In the genomic region with DNA sequence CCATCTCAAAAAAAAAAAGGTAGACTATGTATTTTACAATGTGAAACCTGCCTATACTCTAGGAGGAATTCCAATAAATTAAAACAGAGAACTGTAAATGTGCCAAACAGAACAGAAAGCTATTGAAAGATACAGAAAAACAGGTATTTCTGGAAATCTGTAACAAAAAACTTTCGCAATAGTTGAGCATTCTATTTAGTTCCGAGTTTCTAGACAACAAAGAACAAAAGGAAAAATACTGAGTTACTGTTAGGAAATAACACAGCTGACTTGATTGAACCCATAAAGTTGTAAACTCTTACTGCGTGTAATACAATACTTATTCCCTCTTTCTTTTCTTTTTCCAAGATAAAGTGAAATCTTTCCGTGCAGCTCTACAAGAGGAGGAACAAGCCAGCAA, we compare ENCODE assay signal across 16 cellular contexts. TPM values are rescaled to one million over a fixed set of nuclear protein-coding genes. Genes with fewer than 3 reads are reported as not detected.
DNase-seq lines count a peak whose midpoint lies in the region; ATAC-seq, FAIRE-seq and TF ChIP-seq lines count a peak whose summit lies in the region.
"Had no signal": no experiment of that assay in that cellular context is flagged by ENCODE, and none has a peak within 500 bp of the region (broad histone marks: within the 10 kb centered on the region; RNA-seq: fewer than 3 reads in every experiment).

No MANE protein-coding gene starts in this region.

- H3K27ac ChIP-seq in astrocyte (ENCODE audit: low read depth, low read length) (no peak overlapping the region), aorta (ENCODE audit: low read depth in 1 of 2, low read length in 2 of 2) (no peak overlapping the region), right atrium auricular region (no peak overlapping the region)
- H3K27ac ChIP-seq: neutrophil had no signal

- H3K4me1 ChIP-seq in astrocyte (ENCODE audit: insufficient read depth, low read length) (peaks cover 8% of the 10 kb centered on the region), aorta (ENCODE audit: control insufficient read depth in 1 of 2, insufficient read depth in 2 of 2, low read length in 2 of 2) (no peaks in the 10 kb centered on the region), right atrium auricular region (peaks cover 0 to 15% of the 10 kb centered on the region in 2 donors)

- no peak overlapping the region for H2AFZ ChIP-seq in astrocyte (ENCODE audit: low read depth, low read length)

- H3K9ac ChIP-seq in astrocyte (ENCODE audit: low read length) = no peak overlapping the region

- intact Hi-C loops in natural killer cell (cut with micrococcal nuclease) (no loop called here), aorta (cut with DNase I) (no loop called here)

- H3K27me3 ChIP-seq in astrocyte (ENCODE audit: insufficient read depth, low read length) (no peaks in the 10 kb centered on the region), aorta (ENCODE audit: control insufficient read depth in 1 of 2, insufficient read depth in 2 of 2, low read length in 1 of 2) (no peaks in the 10 kb centered on the region), right atrium auricular region (no peaks in the 10 kb centered on the region)
- H3K27me3 ChIP-seq: dorsolateral prefrontal cortex, neutrophil, tibial nerve had no signal

- H3K36me3 ChIP-seq in astrocyte (ENCODE audit: insufficient read depth, low read length) (peaks cover 51% of the 10 kb centered on the region), aorta (ENCODE audit: control insufficient read depth in 1 of 2, insufficient read depth in 2 of 2, low read length in 1 of 2) (peaks cover 3 to 7% of the 10 kb centered on the region in 2 donors), right atrium auricular region (peaks cover 51% of the 10 kb centered on the region)

- H4K20me1 ChIP-seq in astrocyte (ENCODE audit: insufficient read depth, low read length) = no peaks in the 10 kb centered on the region

- no peaks in the 10 kb centered on the region for H3K4me1 Mint-ChIP-seq in natural killer cell
- H3K4me1 Mint-ChIP-seq in natural killer cell treated with Interleukin-12 subunit alpha and Interleukin-12 subunit beta and Interleukin-15 and Interleukin-18, amount 100 ng/mL, for 72 hours (ENCODE audit: low read depth in 2 of 2) = no peaks in the 10 kb centered on the region
- peaks cover 6% of the 10 kb centered on the region for H3K4me1 Mint-ChIP-seq in astrocyte (ENCODE audit: low read depth, unreplicated experiment)

- peaks cover 4% of the 10 kb centered on the region for H3K36me3 Mint-ChIP-seq in natural killer cell
- H3K36me3 Mint-ChIP-seq in natural killer cell treated with Interleukin-12 subunit alpha and Interleukin-12 subunit beta and Interleukin-15 and Interleukin-18, amount 100 ng/mL, for 72 hours = peaks cover 14% of the 10 kb centered on the region
- peaks cover 10% of the 10 kb centered on the region for H3K36me3 Mint-ChIP-seq in astrocyte (ENCODE audit: low read depth, unreplicated experiment)

- no peaks in the 10 kb centered on the region for H3K9me3 Mint-ChIP-seq in natural killer cell
- no peaks in the 10 kb centered on the region for H3K9me3 Mint-ChIP-seq in natural killer cell treated with Interleukin-12 subunit alpha and Interleukin-12 subunit beta and Interleukin-15 and Interleukin-18, amount 100 ng/mL, for 72 hours
- no peaks in the 10 kb centered on the region for H3K9me3 Mint-ChIP-seq in astrocyte (ENCODE audit: unreplicated experiment)
- H3K9me3 Mint-ChIP-seq: activated T-cell treated with anti-CD3 and anti-CD28 coated beads, Interleukin-2, amount 50 U/mL, for 4 hours had no signal

- H3K4me3 Mint-ChIP-seq in natural killer cell = no peak overlapping the region
- no peak overlapping the region for H3K4me3 Mint-ChIP-seq in natural killer cell treated with Interleukin-12 subunit alpha and Interleukin-12 subunit beta and Interleukin-15 and Interleukin-18, amount 100 ng/mL, for 72 hours
- H3K4me3 Mint-ChIP-seq in astrocyte (ENCODE audit: unreplicated experiment) = no peak overlapping the region
- H3K4me3 Mint-ChIP-seq: activated T-cell treated with anti-CD3 and anti-CD28 coated beads, Interleukin-2, amount 50 U/mL, for 4 hours had no signal

- WGBS in aorta, 2 donors = 86 to 88% methylated on average over 4 of the region's 4 CpGs

- ATAC-seq in natural killer cell (no peak), aorta (ENCODE audit: low FRiP score) (no peak), HG03378 (IDR thresholded peaks at IDR 0.05; ENCODE audit: unreplicated experiment) (no peak)
- ATAC-seq in natural killer cell treated with Interleukin-12 subunit alpha and Interleukin-12 subunit beta and Interleukin-15 and Interleukin-18, amount 100 ng/mL, for 72 hours = no peak
- ATAC-seq: activated T-cell treated with anti-CD3 and anti-CD28 coated beads, Interleukin-2, amount 50 U/mL, for 4 hours had no signal

- TF ChIP-seq POLR2A in GM12892 (IDR thresholded peaks at IDR 0.05; ENCODE audit: low read depth, low read length) = no peak

- no peak for DNase-seq in natural killer cell
- DNase-seq in natural killer cell treated with Interleukin-12 subunit alpha and Interleukin-12 subunit beta and Interleukin-15 and Interleukin-18, amount 100 ng/mL, for 72 hours (ENCODE audit: low spot score) = no peak
- DNase-seq in astrocyte (ENCODE audit: low read depth) = no peak
- peak; percentile 25 for DNase-seq in left kidney (ENCODE audit: low read depth, low spot score)
- DNase-seq in GM12892 (ENCODE audit: insufficient read length) = no peak
- no peak for DNase-seq in aorta
- DNase-seq in right atrium auricular region (ENCODE audit: low spot score) = no peak
- DNase-seq: activated T-cell treated with anti-CD3 and anti-CD28 coated beads, Interleukin-2, amount 50 U/mL, for 4 hours; anterior cingulate cortex; DMS 273 treated with DMSO at 0.1 percent for 48 hours; dorsolateral prefrontal cortex; NCI-H774; stimulated activated CD4-positive, alpha-beta T cell treated with anti-CD3 and anti-CD28 coated beads, Interleukin-4, amount 100 ng/mL, for 4 hours had no signal

- H3K4me2 ChIP-seq in astrocyte (ENCODE audit: low read length) = no peak overlapping the region

- no peaks in the 10 kb centered on the region for H3K27me3 Mint-ChIP-seq in natural killer cell (ENCODE audit: low read depth in 2 of 2)
- H3K27me3 Mint-ChIP-seq in natural killer cell treated with Interleukin-12 subunit alpha and Interleukin-12 subunit beta and Interleukin-15 and Interleukin-18, amount 100 ng/mL, for 72 hours = no peaks in the 10 kb centered on the region
- H3K27me3 Mint-ChIP-seq in astrocyte (ENCODE audit: low read depth, unreplicated experiment) = no peaks in the 10 kb centered on the region

- H3K27ac Mint-ChIP-seq in natural killer cell (peak overlapping the region; percentile 20 to 31), astrocyte (ENCODE audit: unreplicated experiment) (no peak overlapping the region)
- peak overlapping the region in 1 of 2 donors; percentile 14 for H3K27ac Mint-ChIP-seq in natural killer cell treated with Interleukin-12 subunit alpha and Interleukin-12 subunit beta and Interleukin-15 and Interleukin-18, amount 100 ng/mL, for 72 hours

- H3K4me3 ChIP-seq in astrocyte (ENCODE audit: insufficient read depth, low read depth, low read length) = no peak overlapping the region
- H3K4me3 ChIP-seq in aorta (ENCODE audit: low read length in 2 of 2) = no peak overlapping the region
- no peak overlapping the region for H3K4me3 ChIP-seq in right atrium auricular region
- H3K4me3 ChIP-seq: dorsolateral prefrontal cortex, tibial nerve had no signal

- no peaks in the 10 kb centered on the region for H3K79me2 ChIP-seq in astrocyte (ENCODE audit: insufficient read depth, low read length)

- FAIRE-seq in astrocyte (lab: Jason Lieb, UNC) (peak; percentile 9), GM12892 (lab: Jason Lieb, UNC) (no peak)

- H3K9me3 ChIP-seq in astrocyte (ENCODE audit: insufficient read depth, low read depth, low read length) (no peaks in the 10 kb centered on the region), aorta (ENCODE audit: control insufficient read depth, low read length) (no peaks in the 10 kb centered on the region), right atrium auricular region (no peaks in the 10 kb centered on the region)
- H3K9me3 ChIP-seq: neutrophil, tibial nerve had no signal

- TF ChIP-seq CTCF in natural killer cell (IDR thresholded peaks at IDR 0.05) (no peak), astrocyte (IDR thresholded peaks at IDR 0.05; ENCODE audit: insufficient read depth, low read depth, low read length) (no peak), right atrium auricular region (IDR thresholded peaks at IDR 0.05) (no peak)

RNA-seq across cellular contexts. Expression of gene DIMT1, which starts 18.6 kb away (rescaled TPM):
- total RNA-seq in natural killer cell = 10 to 100 TPM in 2 of 3 donors, 1 to 10 TPM in 1; 8.9 to 10.9 (median 10.1) TPM
- total RNA-seq in natural killer cell treated with Interleukin-12 subunit alpha and Interleukin-12 subunit beta and Interleukin-15 and Interleukin-18, amount 100 ng/mL, for 72 hours = 10 to 100 TPM; 30.8 to 40.4 TPM
- 23.7 and 25.7 TPM in 2 replicates for total RNA-seq in astrocyte
- polyA plus RNA-seq in GM12892 (2012; ENCODE audit: missing spikeins) = 24.0 TPM
- 10 to 100 TPM; 23.1 to 25.5 TPM for total RNA-seq in aorta
- 10 to 100 TPM; 17.9 to 18.8 TPM for polyA plus RNA-seq in aorta
- total RNA-seq in right atrium auricular region = 10 to 100 TPM; 23.0 to 25.1 TPM

RNA-seq across cellular contexts. Expression of gene IPO11, which starts 27.4 kb away (rescaled TPM):
- total RNA-seq in natural killer cell (10 to 100 TPM; 16.6 to 31.4 (median 30.7) TPM), astrocyte (24.9 and 31.7 TPM in 2 replicates), aorta (10 to 100 TPM; 26.4 to 41.2 TPM), right atrium auricular region (10 to 100 TPM; 19.2 to 24.6 TPM)
- 10 to 100 TPM; 33.5 to 77.2 TPM for total RNA-seq in natural killer cell treated with Interleukin-12 subunit alpha and Interleukin-12 subunit beta and Interleukin-15 and Interleukin-18, amount 100 ng/mL, for 72 hours
- polyA plus RNA-seq in GM12892 (2012; ENCODE audit: missing spikeins) = 15.9 TPM
- 1 to 10 TPM; 5.0 to 5.5 TPM for polyA plus RNA-seq in aorta
